ENCODE assay signal across 18 cellular contexts in genomic region chr7:39238209-39238869, GRCh38.
DNase-seq lines count a peak whose midpoint lies in the region; ATAC-seq, FAIRE-seq and TF ChIP-seq lines count a peak whose summit lies in the region.
"Had no signal": no experiment of that assay in that cellular context is flagged by ENCODE, and none has a peak within 500 bp of the region (broad histone marks: within the 10 kb centered on the region; RNA-seq: fewer than 3 reads in every experiment).

No MANE protein-coding gene starts in this region.

- no peaks in the 10 kb centered on the region for H4K20me1 ChIP-seq in GM23338 (replicated peaks; ENCODE audit: insufficient read depth)

- peaks cover 7% of the 10 kb centered on the region; the same call in 1 of the 3 replicates for H3K4me1 Mint-ChIP-seq in GM23338

- no peaks in the 10 kb centered on the region for H3F3A ChIP-seq in GM23338 (replicated peaks; ENCODE audit: low read depth)

- no peak overlapping the region for H3K4me3 Mint-ChIP-seq in GM23338
- H3K4me3 Mint-ChIP-seq: CD4-positive, alpha-beta T cell; HFFc6; T-helper 2 cell treated with Interferon-gamma antibody and Interleukin-4, amounts not matched to agents 5 μg/mL and 100 μg/mL, for 36 hours had no signal

- no peaks in the 10 kb centered on the region for H3K27me3 Mint-ChIP-seq in GM23338 (ENCODE audit: insufficient read depth, low read depth, poor library complexity)
- H3K27me3 Mint-ChIP-seq: CD4-positive, alpha-beta T cell had no signal

- no peak for TF ChIP-seq POLR2A in gastroesophageal sphincter (IDR thresholded peaks at IDR 0.05)

- intact Hi-C loops in mucosa of descending colon (cut with DNase I, micrococcal nuclease): no loop called here

- H3K27ac ChIP-seq in GM23338 (ENCODE audit: low read depth) (no peak overlapping the region), gastroesophageal sphincter (no peak overlapping the region)

- H3K9me3 ChIP-seq in mucosa of descending colon (no peaks in the 10 kb centered on the region), gastroesophageal sphincter (peaks cover 0 to 10% (median 0%) of the 10 kb centered on the region in 3 donors)
- H3K9me3 ChIP-seq: BE2C had no signal

- H3K36me3 Mint-ChIP-seq in GM23338 (ENCODE audit: low read depth): peaks cover 11% of the 10 kb centered on the region; the same call in 1 of the 3 replicates

- no peaks in the 10 kb centered on the region for H3K79me2 ChIP-seq in GM23338 (replicated peaks; ENCODE audit: insufficient read depth)

- 75 to 91% methylated on average over 10 to 12 of the region's 12 CpGs for WGBS in gastroesophageal sphincter (ENCODE audit: low coverage in 1 of 2), 2 donors

- TF ChIP-seq CTCF in GM23338 (conservative IDR thresholded peaks at IDR 0.05; ENCODE audit: low read depth in 2 of 2) (no peak), mucosa of descending colon (IDR thresholded peaks at IDR 0.05) (no peak), gastroesophageal sphincter (IDR thresholded peaks at IDR 0.05) (no peak)

- no peak overlapping the region for H3K4me3 ChIP-seq in GM23338
- no peak overlapping the region for H3K4me3 ChIP-seq in mucosa of descending colon
- no peak overlapping the region for H3K4me3 ChIP-seq in gastroesophageal sphincter

- no peaks in the 10 kb centered on the region for H3K9me2 ChIP-seq in GM23338 (ENCODE audit: insufficient read depth)

- no peaks in the 10 kb centered on the region for H3K27me3 ChIP-seq in GM23338 (ENCODE audit: insufficient read depth)
- peaks cover 8% of the 10 kb centered on the region for H3K27me3 ChIP-seq in gastroesophageal sphincter
- H3K27me3 ChIP-seq: BE2C had no signal

- ATAC-seq in GM23338: no peak
- ATAC-seq in mucosa of descending colon: peak; percentile 77
- ATAC-seq in gastroesophageal sphincter: no peak

- H3K4me2 ChIP-seq in GM23338: no peak overlapping the region

- no peaks in the 10 kb centered on the region; the same call in 1 of the 2 replicates for H3K4me1 ChIP-seq in GM23338 (ENCODE audit: insufficient read depth)
- no peaks in the 10 kb centered on the region for H3K4me1 ChIP-seq in mucosa of descending colon (ENCODE audit: low read depth)
- H3K4me1 ChIP-seq in gastroesophageal sphincter: no peaks in the 10 kb centered on the region
- H3K4me1 ChIP-seq: BE2C had no signal

- DNase-seq in A172 (ENCODE audit: low spot score) (peak; percentile 13), GM23338 (ENCODE audit: low spot score) (no peak), NCI-H2171 (lab: John Stamatoyannopoulos, UW) (peak; percentile 34), mucosa of descending colon (peak in 1 of 3 donors; percentile 29), GM19239 (ENCODE audit: insufficient read length, low spot score) (no peak), NCI-H1048 (lab: John Stamatoyannopoulos, UW) (no peak)
- DNase-seq: BE2C; CD4-positive, alpha-beta T cell; GF-D8; GOT3; HFFc6; KG1; NCI-H187 treated with DMSO at 0.1 percent for 48 hours; NCI-H446 treated with DMSO at 0.1 percent for 48 hours had no signal

- H3K36me3 ChIP-seq in GM23338 (ENCODE audit: insufficient read depth) (no peaks in the 10 kb centered on the region), mucosa of descending colon (ENCODE audit: low read depth) (no peaks in the 10 kb centered on the region), gastroesophageal sphincter (no peaks in the 10 kb centered on the region)
- H3K36me3 ChIP-seq: BE2C had no signal

- H3K9me3 Mint-ChIP-seq in GM23338: peaks cover 17% of the 10 kb centered on the region
- H3K9me3 Mint-ChIP-seq: HFFc6; T-helper 2 cell treated with Interferon-gamma antibody and Interleukin-4, amounts not matched to agents 5 μg/mL and 100 μg/mL, for 36 hours had no signal

- TF ChIP-seq EP300 in gastroesophageal sphincter (IDR thresholded peaks at IDR 0.05): no peak

- no peak for FAIRE-seq in GM19239 (lab: Jason Lieb, UNC)
- FAIRE-seq: GM12891, GM18507 had no signal

- H3K27ac Mint-ChIP-seq in GM23338: no peak overlapping the region
- H3K27ac Mint-ChIP-seq: CD4-positive, alpha-beta T cell; HFFc6; T-helper 2 cell treated with Interferon-gamma antibody and Interleukin-4, amounts not matched to agents 5 μg/mL and 100 μg/mL, for 36 hours had no signal

- peak overlapping the region; percentile 6; the same call in 1 of the 2 replicates for H2AFZ ChIP-seq in GM23338

TF ChIP-seq in GM23338, 12 proteins besides CTCF, POLR2A, EP300 and RAD21 (continues in another document):
- no peak for TF ChIP-seq CREB1 (CRISPR knock-in tag; IDR thresholded peaks at IDR 0.05; ENCODE audit: low read depth)
- TF ChIP-seq ZNF462 (CRISPR knock-in tag; IDR thresholded peaks at IDR 0.05): no peak
- TF ChIP-seq REST (IDR thresholded peaks at IDR 0.05; ENCODE audit: unreplicated experiment): no peak
- no peak for TF ChIP-seq STAT1 (IDR thresholded peaks at IDR 0.05; ENCODE audit: unreplicated experiment)

Comparison
In these comparisons a context has a peak if more than half of its experiments do, and no peak if none do; other contexts are left out.
1. DNase-seq: peak in A172 (single experiment) and NCI-H2171 (single experiment); none in GM23338 (single experiment), GM19239 (single experiment) and NCI-H1048 (single experiment).